Comparison of ENCODE assay signal across 8 cellular contexts in genomic region chr19:1094655-1094977, GRCh38.
DNase-seq lines count a peak whose midpoint lies in the region; ATAC-seq and TF ChIP-seq lines count a peak whose summit lies in the region.

No MANE protein-coding gene starts in this region.

- H3K9ac ChIP-seq in rectal smooth muscle tissue (ENCODE audit: low read length) = peak overlapping the region; percentile 75

- H3K4me3 ChIP-seq in GM12865 (ENCODE audit: low read depth, low read length) (peak overlapping the region; percentile 99), fibroblast of pulmonary artery (replicated peaks; ENCODE audit: low read depth, low read length) (peak overlapping the region; percentile 90), rectal smooth muscle tissue (ENCODE audit: low read length) (peak overlapping the region; percentile 90)

- TF ChIP-seq CTCF in GM12865 (IDR thresholded peaks at IDR 0.05; ENCODE audit: insufficient read depth, low read depth, low read length, missing control alignments) (no peak), fibroblast of pulmonary artery (IDR thresholded peaks at IDR 0.05; ENCODE audit: low read length, missing control alignments) (no peak)

- H3K27ac ChIP-seq in rectal smooth muscle tissue (ENCODE audit: low read depth, low read length) = peak overlapping the region; percentile 25

- H3K27me3 ChIP-seq in rectal smooth muscle tissue (ENCODE audit: control insufficient read depth, insufficient read depth, low read length) = no peaks in the 10 kb centered on the region

- DNase-seq in GM12865 (ENCODE audit: low read depth) (no peak), fibroblast of pulmonary artery (ENCODE audit: low read depth) (no peak)

- peaks cover 7% of the 10 kb centered on the region for H3K36me3 ChIP-seq in rectal smooth muscle tissue (ENCODE audit: control insufficient read depth, insufficient read depth, low read length)

- peaks cover 6% of the 10 kb centered on the region for H3K4me1 ChIP-seq in rectal smooth muscle tissue (ENCODE audit: control insufficient read depth, insufficient read depth, low read length)

- ATAC-seq in SK-N-SH treated with all-trans-retinoic acid at 6 μM for 48 hours (peak; percentile 7), HG03354 (IDR thresholded peaks at IDR 0.05; ENCODE audit: poor library complexity, severe bottlenecking, unreplicated experiment) (no peak), HG03025 (IDR thresholded peaks at IDR 0.05; ENCODE audit: low FRiP score, unreplicated experiment) (no peak), GM19455 (IDR thresholded peaks at IDR 0.05; ENCODE audit: unreplicated experiment) (no peak), GM21526 (IDR thresholded peaks at IDR 0.05; ENCODE audit: low FRiP score, unreplicated experiment) (no peak)

TF ChIP-seq in SK-N-SH treated with all-trans-retinoic acid at 6 μM for 48 hours, 23 proteins besides CTCF, POLR2A, EP300 and RAD21:
- no peak for TF ChIP-seq BACH2 (CRISPR knock-in tag; IDR thresholded peaks at IDR 0.05; ENCODE audit: borderline replicate concordance)
- no peak for TF ChIP-seq ISL1 (CRISPR knock-in tag; IDR thresholded peaks at IDR 0.05)
- no peak for TF ChIP-seq POU6F1 (CRISPR knock-in tag; IDR thresholded peaks at IDR 0.05; ENCODE audit: borderline replicate concordance, low read depth)
- no peak for TF ChIP-seq OSR1 (CRISPR knock-in tag; IDR thresholded peaks at IDR 0.05)
- no peak for TF ChIP-seq RARB (CRISPR knock-in tag; IDR thresholded peaks at IDR 0.05)
- TF ChIP-seq ZFP30 (CRISPR knock-in tag; IDR thresholded peaks at IDR 0.05) = no peak
- no peak for TF ChIP-seq ESRRG (CRISPR knock-in tag; IDR thresholded peaks at IDR 0.05)
- no peak for TF ChIP-seq ZNF70 (CRISPR knock-in tag; IDR thresholded peaks at IDR 0.05)
- TF ChIP-seq ZFP3 (CRISPR knock-in tag; IDR thresholded peaks at IDR 0.05) = no peak
- TF ChIP-seq ZNF8 (CRISPR knock-in tag; IDR thresholded peaks at IDR 0.05) = no peak
- no peak for TF ChIP-seq PATZ1 (CRISPR knock-in tag; IDR thresholded peaks at IDR 0.05; ENCODE audit: borderline replicate concordance)
- TF ChIP-seq SNAI2 (CRISPR knock-in tag; IDR thresholded peaks at IDR 0.05) = no peak
- TF ChIP-seq CSRNP3 (CRISPR knock-in tag; IDR thresholded peaks at IDR 0.05) = no peak
- no peak for TF ChIP-seq ZC3H10 (CRISPR knock-in tag; IDR thresholded peaks at IDR 0.05)
- TF ChIP-seq TOX (CRISPR knock-in tag; IDR thresholded peaks at IDR 0.05; ENCODE audit: borderline replicate concordance) = no peak
- TF ChIP-seq CSDC2 (CRISPR knock-in tag; IDR thresholded peaks at IDR 0.05) = no peak
- TF ChIP-seq TSHZ2 (CRISPR knock-in tag; IDR thresholded peaks at IDR 0.05) = no peak
